9 cellular contexts compared by ENCODE assay signal in the genomic region with DNA sequence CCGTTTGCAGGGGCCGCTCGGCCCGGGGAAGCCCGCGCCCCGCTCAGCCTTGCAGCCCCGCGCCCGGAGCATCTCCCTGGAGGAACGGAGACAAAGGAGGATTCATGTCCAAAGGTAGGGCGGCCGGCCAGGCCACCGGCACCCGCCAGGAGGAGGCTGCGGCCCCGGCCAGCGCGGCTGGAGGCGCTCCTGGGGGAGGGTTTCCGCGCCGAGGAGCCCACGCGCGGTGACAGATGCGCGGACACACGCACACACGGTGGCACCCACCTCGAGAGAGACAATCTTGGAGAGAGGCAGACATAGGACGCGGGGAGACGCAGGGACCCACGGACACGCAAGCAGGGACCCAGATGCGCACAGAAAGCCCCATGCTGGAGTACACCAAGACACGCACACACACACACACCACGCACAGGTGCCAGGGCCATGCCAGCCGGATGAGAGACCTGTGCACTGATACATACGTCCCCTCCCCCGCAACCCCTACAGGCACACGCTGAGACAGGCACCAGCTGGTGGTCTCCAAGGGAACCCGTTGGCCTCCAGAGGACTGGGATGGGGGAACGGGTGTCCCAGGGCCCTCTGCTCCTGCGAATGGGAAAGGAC. TPM values are rescaled to one million over a fixed set of nuclear protein-coding genes. Genes with fewer than 3 reads are reported as not detected.
A peak's percentile ranks its signal among the peaks of the same experiment; 100 is the strongest.
DNase-seq lines count a peak whose midpoint lies in the region; ATAC-seq and TF ChIP-seq lines count a peak whose summit lies in the region.
"Had no signal": no experiment of that assay in that cellular context is flagged by ENCODE, and none has a peak within 500 bp of the region (broad histone marks: within the 10 kb centered on the region; RNA-seq: fewer than 3 reads in every experiment).

No MANE protein-coding gene starts in this region.

- no peak for DNase-seq in CD8-positive, alpha-beta memory T cell
- DNase-seq in body of pancreas (peak in 1 of 4 donors; percentile 18), LoVo (ENCODE audit: low spot score) (no peak), GOT3 (lab: John Stamatoyannopoulos, UW) (no peak)
- no peak for DNase-seq in activated CD4-positive, CD25-positive, alpha-beta regulatory T cell treated with anti-CD3 and anti-CD28 coated beads, Interleukin-2, amount 50 U/mL, for 72 hours

- peaks cover 25% of the 10 kb centered on the region for H3K27me3 ChIP-seq in CD8-positive, alpha-beta memory T cell (ENCODE audit: insufficient read depth, low read length, poor library complexity, severe bottlenecking)
- H3K27me3 ChIP-seq in HUES64 (ENCODE audit: insufficient read depth, low read length) (peaks cover 42% of the 10 kb centered on the region), body of pancreas (peaks cover 0 to 8% of the 10 kb centered on the region in 2 donors)

- no peak for TF ChIP-seq POLR2A in body of pancreas (IDR thresholded peaks at IDR 0.05)

- peaks cover 4 to 12% (median 8%) of the 10 kb centered on the region in 3 donors for H3K4me1 Mint-ChIP-seq in CD8-positive, alpha-beta memory T cell
- H3K4me1 Mint-ChIP-seq in nephron: no peaks in the 10 kb centered on the region

- POLR2A ChIA-PET in CD8-positive, alpha-beta memory T cell (lab: Charles Lee): no interaction called here

- H3K27ac ChIP-seq in CD8-positive, alpha-beta memory T cell (ENCODE audit: low read depth, low read length): no peak overlapping the region
- H3K27ac ChIP-seq in HUES64 (ENCODE audit: low read depth, low read length) (no peak overlapping the region), body of pancreas (no peak overlapping the region)

- no peaks in the 10 kb centered on the region for H3K9me3 ChIP-seq in CD8-positive, alpha-beta memory T cell (ENCODE audit: low read length)
- H3K9me3 ChIP-seq in HUES64 (ENCODE audit: insufficient read depth, low read depth, low read length) (no peaks in the 10 kb centered on the region), body of pancreas (no peaks in the 10 kb centered on the region)

- peak overlapping the region; percentile 43 for H3K4me3 ChIP-seq in CD8-positive, alpha-beta memory T cell (ENCODE audit: low read length)
- H3K4me3 ChIP-seq in HUES64 (ENCODE audit: low read length) (peak overlapping the region; percentile 70), body of pancreas (no peak overlapping the region)

- H3K36me3 ChIP-seq in CD8-positive, alpha-beta memory T cell (ENCODE audit: insufficient read depth, low read length): no peaks in the 10 kb centered on the region
- H3K36me3 ChIP-seq in HUES64 (ENCODE audit: insufficient read depth, low read length) (no peaks in the 10 kb centered on the region), body of pancreas (replicated peaks in 1 of 2; ENCODE audit: insufficient read depth in 1 of 2, low read depth in 2 of 2) (no peaks in the 10 kb centered on the region)

- H3K9ac ChIP-seq in HUES64 (ENCODE audit: low read depth, low read length): peak overlapping the region; percentile 71

- TF ChIP-seq CTCF in body of pancreas (IDR thresholded peaks at IDR 0.05) (no peak), nephron (IDR thresholded peaks at IDR 0.05; ENCODE audit: unreplicated experiment in 3 of 3) (no peak)

- CTCF ChIA-PET in CD8-positive, alpha-beta memory T cell (lab: Charles Lee): interaction anchor here (1.4 kb wide), 1 partner anchor 9 kb away, joined by 3 read pairs; no protein-coding TSS in a partner anchor

- peak overlapping the region in 6 of 7 donors; percentile 24 to 88 (median 60) for H3K4me3 Mint-ChIP-seq in CD8-positive, alpha-beta memory T cell
- peak overlapping the region; percentile 75 to 76 (median 75) for H3K4me3 Mint-ChIP-seq in nephron

- no peak overlapping the region for H3K27ac Mint-ChIP-seq in CD8-positive, alpha-beta memory T cell
- H3K27ac Mint-ChIP-seq in nephron: no peak overlapping the region

- 2% methylated on average over 46 of the region's 46 CpGs for WGBS in HUES64
- WGBS in body of pancreas, 2 donors: 4 to 11% methylated on average over 5 to 46 of the region's 46 CpGs

- H3K9me3 Mint-ChIP-seq in CD8-positive, alpha-beta memory T cell: no peaks in the 10 kb centered on the region
- H3K9me3 Mint-ChIP-seq in nephron: no peaks in the 10 kb centered on the region

- H3K4me1 ChIP-seq in CD8-positive, alpha-beta memory T cell (ENCODE audit: insufficient read depth, low read length): peaks cover 4% of the 10 kb centered on the region
- H3K4me1 ChIP-seq in HUES64 (ENCODE audit: insufficient read depth, low read length): peaks cover 10% of the 10 kb centered on the region; the same call in 1 of the 2 replicates
- peaks cover 12% of the 10 kb centered on the region for H3K4me1 ChIP-seq in body of pancreas

- intact Hi-C loops in body of pancreas (cut with DNase I): no loop called here

- peaks cover 30 to 58% of the 10 kb centered on the region in 2 donors for H3K27me3 Mint-ChIP-seq in CD8-positive, alpha-beta memory T cell
- H3K27me3 Mint-ChIP-seq in nephron (ENCODE audit: low read depth): peaks cover 56% of the 10 kb centered on the region

- H3K36me3 Mint-ChIP-seq in CD8-positive, alpha-beta memory T cell: no peaks in the 10 kb centered on the region
- no peaks in the 10 kb centered on the region for H3K36me3 Mint-ChIP-seq in nephron (ENCODE audit: low read depth)

- ATAC-seq in body of pancreas (peak; percentile 12), HG02852 (IDR thresholded peaks at IDR 0.05; ENCODE audit: unreplicated experiment) (no peak)

RNA-seq across cellular contexts. Expression of a gene that starts 7.8 kb away (rescaled TPM):
- under 1 TPM; 0.33 to 0.51 TPM for total RNA-seq in CD8-positive, alpha-beta memory T cell
- not detected for polyA plus RNA-seq in CD8-positive, alpha-beta memory T cell
- 25.8 TPM for polyA plus RNA-seq in HUES64 (2013, experiment 1 of 2)
- polyA plus RNA-seq in HUES64 (2013, experiment 2 of 2): 31.0 TPM
- total RNA-seq in body of pancreas: under 1 TPM in 1 of 2 donors, not detected in 1; 0.52 TPM
- total RNA-seq: LHCN-M2 had no signal

RNA-seq across cellular contexts. Expression of a gene that starts 21.5 kb away (rescaled TPM):
- total RNA-seq in CD8-positive, alpha-beta memory T cell: under 1 TPM; 0.66 to 0.82 TPM
- polyA plus RNA-seq in CD8-positive, alpha-beta memory T cell: 0.70 TPM
- polyA plus RNA-seq in HUES64 (2013, experiment 1 of 2): not detected
- polyA plus RNA-seq in HUES64 (2013, experiment 2 of 2): not detected
- 10 to 100 TPM in 1 of 2 donors, 1 to 10 TPM in 1; 5.2 to 11.2 TPM for total RNA-seq in body of pancreas
- total RNA-seq: LHCN-M2 had no signal

RNA-seq across cellular contexts. Expression of a gene that starts 30.1 kb away (rescaled TPM):
- total RNA-seq in CD8-positive, alpha-beta memory T cell: 10 to 100 TPM; 73.2 to 77.5 TPM
- polyA plus RNA-seq in CD8-positive, alpha-beta memory T cell: 19.2 TPM
- 32.5 TPM for polyA plus RNA-seq in HUES64 (2013, experiment 1 of 2)
- polyA plus RNA-seq in HUES64 (2013, experiment 2 of 2): 36.6 TPM
- not detected for total RNA-seq in body of pancreas

RNA-seq across cellular contexts. Expression of a gene that starts 50.5 kb away (rescaled TPM):
- total RNA-seq in CD8-positive, alpha-beta memory T cell: 1 to 10 TPM; 5.4 to 5.9 TPM
- polyA plus RNA-seq in CD8-positive, alpha-beta memory T cell: 2.0 TPM
- 0.50 TPM for polyA plus RNA-seq in HUES64 (2013, experiment 1 of 2)
- polyA plus RNA-seq in HUES64 (2013, experiment 2 of 2): 0.89 TPM
- not detected for total RNA-seq in body of pancreas

Comparison
In these comparisons a context has a peak if more than half of its experiments do, and no peak if none do; other contexts are left out.
1. H3K4me3 ChIP-seq: peak in CD8-positive, alpha-beta memory T cell (single experiment) and HUES64 (single experiment); none in body of pancreas (0 of 2).